In genomic region chr9:136667940-136668760, GRCh38 we compare ENCODE assay signal across 16 cellular contexts. TPM values are rescaled to one million over a fixed set of nuclear protein-coding genes. Genes with fewer than 3 reads are reported as not detected.
DNase-seq lines count a peak whose midpoint lies in the region; ATAC-seq and TF ChIP-seq lines count a peak whose summit lies in the region.
"Had no signal": no experiment of that assay in that cellular context is flagged by ENCODE, and none has a peak within 500 bp of the region (broad histone marks: within the 10 kb centered on the region; RNA-seq: fewer than 3 reads in every experiment).

No MANE protein-coding gene starts in this region.

- H3K4me1 Mint-ChIP-seq in activated CD8-positive, alpha-beta memory T cell treated with anti-CD3 and anti-CD28 coated beads, Interleukin-2, amount 10 ng/mL, durations not matched to agents 7 days and 5 days, result peaks cover 2% of the 10 kb centered on the region
- H3K4me1 Mint-ChIP-seq: nephron had no signal

- H3K36me3 Mint-ChIP-seq in activated CD8-positive, alpha-beta memory T cell treated with anti-CD3 and anti-CD28 coated beads, Interleukin-2, amount 10 ng/mL, durations not matched to agents 7 days and 5 days, result no peaks in the 10 kb centered on the region

- TF ChIP-seq POLR2A in gastrocnemius medialis (IDR thresholded peaks at IDR 0.05), result no peak

- DNase-seq in SJCRH30 (peak; percentile 47 to 50), foreskin keratinocyte (no peak), gastrocnemius medialis (no peak), hippocampal formation (lab: John Stamatoyannopoulos, UW) (no peak), GF-D8 (lab: John Stamatoyannopoulos, UW) (no peak)
- DNase-seq in activated CD8-positive, alpha-beta memory T cell treated with anti-CD3 and anti-CD28 coated beads, Interleukin-2, amount 10 ng/mL, durations not matched to agents 7 days and 5 days, result no peak
- DNase-seq: activated B cell treated with CpG ODN at 0.5 μM for 24 hours; activated effector memory CD4-positive, alpha-beta T cell treated with Interleukin-2 at 50 U/mL for 16 hours; BE2C; H9; NCI-H1092 treated with DMSO at 0.1 percent for 48 hours; retina; stimulated activated CD4-positive, alpha-beta T cell treated with anti-CD3 and anti-CD28 coated beads, Interleukin-4, amount 100 ng/mL, for 1 hour had no signal

- no peaks in the 10 kb centered on the region for H3K36me3 ChIP-seq in DOHH2 (ENCODE audit: control insufficient read depth, low read length)
- no peaks in the 10 kb centered on the region for H3K36me3 ChIP-seq in SJCRH30
- H3K36me3 ChIP-seq in gastrocnemius medialis, result no peaks in the 10 kb centered on the region
- H3K36me3 ChIP-seq: BE2C had no signal

- peaks cover 13% of the 10 kb centered on the region for H3K27me3 Mint-ChIP-seq in activated CD8-positive, alpha-beta memory T cell treated with anti-CD3 and anti-CD28 coated beads, Interleukin-2, amount 10 ng/mL, durations not matched to agents 7 days and 5 days

- no peak overlapping the region for H3K4me3 Mint-ChIP-seq in activated CD8-positive, alpha-beta memory T cell treated with anti-CD3 and anti-CD28 coated beads, Interleukin-2, amount 10 ng/mL, durations not matched to agents 7 days and 5 days
- H3K4me3 Mint-ChIP-seq: activated B cell treated with CpG ODN at 0.5 μM for 24 hours, H9 had no signal

- no peak overlapping the region for H3K27ac Mint-ChIP-seq in activated CD8-positive, alpha-beta memory T cell treated with anti-CD3 and anti-CD28 coated beads, Interleukin-2, amount 10 ng/mL, durations not matched to agents 7 days and 5 days
- H3K27ac Mint-ChIP-seq: activated B cell treated with CpG ODN at 0.5 μM for 24 hours, H9 had no signal

- no peaks in the 10 kb centered on the region for H4K20me1 ChIP-seq in DOHH2 (ENCODE audit: control insufficient read depth, insufficient read depth, low read depth, low read length)

- in situ Hi-C loops in gastrocnemius medialis (cut with MboI; ENCODE audit: low sequenced_read_pairs in 4 of 4), result no loop called here

- CTCF ChIA-PET in activated CD8-positive, alpha-beta memory T cell treated with anti-CD3 and anti-CD28 coated beads, Interleukin-2, amount 10 ng/mL, durations not matched to agents 7 days and 5 days (lab: Charles Lee), result interaction anchor here (1.4 kb wide), 1 partner anchor 184 kb away, joined by 3 read pairs; no protein-coding TSS in a partner anchor

- H3K27me3 ChIP-seq in DOHH2 (ENCODE audit: control insufficient read depth, low read length) (peaks cover 61% of the 10 kb centered on the region), SJCRH30 (peaks cover 63% of the 10 kb centered on the region), foreskin keratinocyte (peaks cover 20% of the 10 kb centered on the region), gastrocnemius medialis (peaks cover 3 to 23% (median 17%) of the 10 kb centered on the region in 3 donors)

- intact Hi-C loops in gastrocnemius medialis (cut with DNase I; ENCODE audit: low total_unique reads), result no loop called here

- TF ChIP-seq CTCF in DOHH2 (IDR thresholded peaks at IDR 0.05; ENCODE audit: low read depth, low read length, poor library complexity, severe bottlenecking) (peak; percentile 33), foreskin keratinocyte (conservative IDR thresholded peaks at IDR 0.05) (no peak), gastrocnemius medialis (IDR thresholded peaks at IDR 0.05 in 4 of 5, conservative IDR thresholded peaks at IDR 0.05 in 1 of 5) (no peak)

- H3K79me2 ChIP-seq in DOHH2 (ENCODE audit: control insufficient read depth, low read length), result no peaks in the 10 kb centered on the region

- no peaks in the 10 kb centered on the region for H3F3A ChIP-seq in DOHH2 (ENCODE audit: control insufficient read depth, insufficient read depth)

- no peaks in the 10 kb centered on the region for H3K9me2 ChIP-seq in DOHH2 (replicated peaks; ENCODE audit: control insufficient read depth, low read length)

- H3K9me3 ChIP-seq in DOHH2 (ENCODE audit: control insufficient read depth, insufficient read depth, low read length), result no peaks in the 10 kb centered on the region
- H3K9me3 ChIP-seq in SJCRH30 (replicated peaks), result no peaks in the 10 kb centered on the region
- no peaks in the 10 kb centered on the region for H3K9me3 ChIP-seq in gastrocnemius medialis
- H3K9me3 ChIP-seq: BE2C had no signal

- H3K4me3 ChIP-seq in DOHH2 (ENCODE audit: low read length) (no peak overlapping the region), SJCRH30 (no peak overlapping the region), gastrocnemius medialis (peak overlapping the region; percentile 43 to 55 (median 44))

- H3K27ac ChIP-seq in DOHH2 (ENCODE audit: low read depth, low read length) (no peak overlapping the region), SJCRH30 (no peak overlapping the region), foreskin keratinocyte (no peak overlapping the region), gastrocnemius medialis (no peak overlapping the region)

- H3K9me3 Mint-ChIP-seq in activated CD8-positive, alpha-beta memory T cell treated with anti-CD3 and anti-CD28 coated beads, Interleukin-2, amount 10 ng/mL, durations not matched to agents 7 days and 5 days (ENCODE audit: low read depth), result no peaks in the 10 kb centered on the region
- H3K9me3 Mint-ChIP-seq: activated B cell treated with CpG ODN at 0.5 μM for 24 hours, H9, nephron had no signal

- ATAC-seq in foreskin keratinocyte (peak; percentile 4), gastrocnemius medialis (no peak), HG02870 (IDR thresholded peaks at IDR 0.05; ENCODE audit: unreplicated experiment) (no peak)
- ATAC-seq in activated CD8-positive, alpha-beta memory T cell treated with anti-CD3 and anti-CD28 coated beads, Interleukin-2, amount 10 ng/mL, durations not matched to agents 7 days and 5 days, result no peak

- peaks cover 9% of the 10 kb centered on the region for H3K4me1 ChIP-seq in DOHH2 (ENCODE audit: control insufficient read depth, low read length)
- peaks cover 35% of the 10 kb centered on the region for H3K4me1 ChIP-seq in SJCRH30
- H3K4me1 ChIP-seq in foreskin keratinocyte, result no peaks in the 10 kb centered on the region
- H3K4me1 ChIP-seq in gastrocnemius medialis, result peaks cover 0 to 10% of the 10 kb centered on the region in 2 donors

- peak overlapping the region; percentile 46; the same call in 1 of the 2 replicates for H3K4me2 ChIP-seq in DOHH2 (ENCODE audit: low read length)

RNA-seq across cellular contexts. Expression of gene EGFL7, which starts 5.4 kb away (rescaled TPM):
- total RNA-seq in SJCRH30 (2014; rRNA removed; shearing (Covaris generic)), result 0.71 and 0.81 TPM in 2 replicates
- total RNA-seq in foreskin keratinocyte (14.7 and 16.4 TPM in 2 replicates), gastrocnemius medialis (10 to 100 TPM; 37.4 to 74.7 (median 49.0) TPM)
- polyA plus RNA-seq in foreskin keratinocyte, result 19.5 and 25.1 TPM in 2 replicates
- total RNA-seq in activated CD8-positive, alpha-beta memory T cell treated with anti-CD3 and anti-CD28 coated beads, Interleukin-2, amount 10 ng/mL, durations not matched to agents 7 days and 5 days, result 1 to 10 TPM in 1 of 2 experiments, under 1 TPM in 1; 0.29 to 1.1 TPM
- total RNA-seq: activated B cell treated with CpG ODN at 0.5 μM for 24 hours had no signal

RNA-seq across cellular contexts. Expression of gene AGPAT2, which starts 19.1 kb away (rescaled TPM):
- 11.2 and 11.8 TPM in 2 replicates for total RNA-seq in SJCRH30 (2014; rRNA removed; shearing (Covaris generic))
- 38.1 and 41.9 TPM in 2 replicates for total RNA-seq in foreskin keratinocyte
- 61.5 and 75.3 TPM in 2 replicates for polyA plus RNA-seq in foreskin keratinocyte
- 10 to 100 TPM; 19.0 to 77.4 (median 36.0) TPM for total RNA-seq in gastrocnemius medialis
- 10 to 100 TPM; 16.9 to 20.5 TPM for total RNA-seq in activated CD8-positive, alpha-beta memory T cell treated with anti-CD3 and anti-CD28 coated beads, Interleukin-2, amount 10 ng/mL, durations not matched to agents 7 days and 5 days

RNA-seq across cellular contexts. Expression of gene DIPK1B, which starts 44.2 kb away (rescaled TPM):
- 5.0 and 6.1 TPM in 2 replicates for total RNA-seq in SJCRH30 (2014; rRNA removed; shearing (Covaris generic))
- total RNA-seq in foreskin keratinocyte (0.07 and 0.21 TPM in 2 replicates), gastrocnemius medialis (1 to 10 TPM; 1.8 to 4.6 (median 3.8) TPM)
- 0.18 and 0.19 TPM in 2 replicates for polyA plus RNA-seq in foreskin keratinocyte
- total RNA-seq in activated CD8-positive, alpha-beta memory T cell treated with anti-CD3 and anti-CD28 coated beads, Interleukin-2, amount 10 ng/mL, durations not matched to agents 7 days and 5 days, result not detected

Comparison
In these comparisons a context has a peak if more than half of its experiments do, and no peak if none do; other contexts are left out.
1. H3K4me3 ChIP-seq: peak in gastrocnemius medialis (4 of 4); none in DOHH2 (single experiment) and SJCRH30 (single experiment).
2. DNase-seq: peak in SJCRH30 (2 of 2); none in foreskin keratinocyte (0 of 2), gastrocnemius medialis (0 of 2), hippocampal formation (0 of 2), GF-D8 (single experiment) and activated CD8-positive, alpha-beta memory T cell treated with anti-CD3 and anti-CD28 coated beads, Interleukin-2, amount 10 ng/mL, durations not matched to agents 7 days and 5 days (single experiment).